In genomic region chr1:72932025-72932424, GRCh38 we compare ENCODE assay signal across 13 cellular contexts.
DNase-seq lines count a peak whose midpoint lies in the region; ATAC-seq and TF ChIP-seq lines count a peak whose summit lies in the region.
"Had no signal": no experiment of that assay in that cellular context is flagged by ENCODE, and none has a peak within 500 bp of the region (broad histone marks: within the 10 kb centered on the region; RNA-seq: fewer than 3 reads in every experiment).

No MANE protein-coding gene starts in this region.

- peak overlapping the region in 3 of 11 experiments; percentile 2 to 20 (median 19); a peak in 4 of 22 replicates for H3K27ac ChIP-seq in BLaER1 treated with 17β-estradiol and CSF1 and Interleukin-3, amounts not matched to agents 10 nM and 100 nM
- H3K27ac ChIP-seq in PC-9 (no peak overlapping the region), neuronal stem cell (replicated peaks; ENCODE audit: low read length) (no peak overlapping the region)
- H3K27ac ChIP-seq: C4-2B, GM23248 had no signal

- DNase-seq in KBM-7: peak; percentile 7
- DNase-seq in PC-9: no peak
- DNase-seq in neuronal stem cell (ENCODE audit: low spot score): no peak
- DNase-seq in stimulated activated CD4-positive, alpha-beta T cell treated with anti-CD3 and anti-CD28 coated beads, Interleukin-1b, Interleukin-23, amount 100 ng/mL, for 48 hours: no peak
- DNase-seq: ACHN; BE2C; Caco-2; CD4-positive, alpha-beta T cell; GM23248 had no signal

- no peak for TF ChIP-seq CTCF in PC-9 (conservative IDR thresholded peaks at IDR 0.05)

- peak overlapping the region in 6 of 11 experiments; percentile 4 to 43 (median 26); a peak in 5 of 22 replicates for H3K4me2 ChIP-seq in BLaER1 treated with 17β-estradiol and CSF1 and Interleukin-3, amounts not matched to agents 10 nM and 100 nM
- no peak overlapping the region for H3K4me2 ChIP-seq in PC-9
- H3K4me2 ChIP-seq in neuronal stem cell (ENCODE audit: insufficient read depth, low read length, poor library complexity, severe bottlenecking): no peak overlapping the region

- no peaks in the 10 kb centered on the region for H3K36me3 ChIP-seq in BLaER1 treated with 17β-estradiol and CSF1 and Interleukin-3, amounts not matched to agents 10 nM and 100 nM
- H3K36me3 ChIP-seq in PC-9 (ENCODE audit: low read depth): no peaks in the 10 kb centered on the region
- H3K36me3 ChIP-seq in neuronal stem cell (replicated peaks in 1 of 2; ENCODE audit: control insufficient read depth in 2 of 2, insufficient read depth in 2 of 2, low read length in 2 of 2): no peaks in the 10 kb centered on the region
- H3K36me3 ChIP-seq: BE2C, HAP-1 had no signal

- H3K4ac ChIP-seq in neuronal stem cell (ENCODE audit: low read length): no peak overlapping the region

- no peak overlapping the region for H3K4me3 ChIP-seq in BLaER1 treated with 17β-estradiol and CSF1 and Interleukin-3, amounts not matched to agents 10 nM and 100 nM
- no peak overlapping the region for H3K4me3 ChIP-seq in PC-9
- H3K4me3 ChIP-seq in neuronal stem cell (ENCODE audit: low read length in 2 of 2): no peak overlapping the region
- H3K4me3 ChIP-seq: GM23248, HAP-1 had no signal

- no peak overlapping the region for H2BK15ac ChIP-seq in neuronal stem cell (ENCODE audit: low read length)

- no peaks in the 10 kb centered on the region for H3K79me1 ChIP-seq in neuronal stem cell (ENCODE audit: low read depth, low read length)

- no peak overlapping the region for H2BK120ac ChIP-seq in neuronal stem cell (ENCODE audit: low read depth, low read length)

- no peak overlapping the region for H3K23ac ChIP-seq in neuronal stem cell (ENCODE audit: low read depth, low read length, poor library complexity)

- H3F3A ChIP-seq in PC-9 (ENCODE audit: insufficient read depth, low read depth): no peaks in the 10 kb centered on the region

- H4K8ac ChIP-seq in neuronal stem cell (ENCODE audit: low read depth, low read length): no peak overlapping the region

- H4K20me1 ChIP-seq in BLaER1 treated with 17β-estradiol and CSF1 and Interleukin-3, amounts not matched to agents 10 nM and 100 nM: no peaks in the 10 kb centered on the region
- no peaks in the 10 kb centered on the region for H4K20me1 ChIP-seq in PC-9 (ENCODE audit: insufficient read depth)

- no peak overlapping the region for H3K9ac ChIP-seq in BLaER1 treated with 17β-estradiol and CSF1 and Interleukin-3, amounts not matched to agents 10 nM and 100 nM
- H3K9ac ChIP-seq in neuronal stem cell (ENCODE audit: low read depth, low read length, poor library complexity): no peak overlapping the region
- H3K9ac ChIP-seq: GM23248 had no signal

- WGBS in neuronal stem cell (ENCODE audit: extremely low coverage in 2 of 2, insufficient read length in 2 of 2, insufficient replicate concordance in 1 of 2), 2 donors: no CpG with 5 or more reads among the region's 2 CpGs

- H2AK5ac ChIP-seq in neuronal stem cell (ENCODE audit: low read depth, low read length): no peak overlapping the region

- H3K9me3 ChIP-seq in BLaER1 treated with 17β-estradiol and CSF1 and Interleukin-3, amounts not matched to agents 10 nM and 100 nM (replicated peaks in 1 of 11): no peaks in the 10 kb centered on the region
- H3K9me3 ChIP-seq in PC-9 (ENCODE audit: insufficient read depth, low read depth) (no peaks in the 10 kb centered on the region), neuronal stem cell (replicated peaks in 1 of 2; ENCODE audit: control insufficient read depth in 2 of 2, insufficient read depth in 1 of 2, low read depth in 1 of 2, low read length in 2 of 2) (no peaks in the 10 kb centered on the region)
- H3K9me3 ChIP-seq: BE2C, Caco-2, HAP-1 had no signal

- H3K4me1 ChIP-seq in BLaER1 treated with 17β-estradiol and CSF1 and Interleukin-3, amounts not matched to agents 10 nM and 100 nM: peaks cover 0 to 17% (median 7%) of the 10 kb centered on the region in 10 experiments; a peak in 11 of 20 replicates
- H3K4me1 ChIP-seq in PC-9 (replicated peaks; ENCODE audit: insufficient read depth) (no peaks in the 10 kb centered on the region), neuronal stem cell (ENCODE audit: control insufficient read depth in 2 of 2, insufficient read depth in 1 of 2, low read depth in 1 of 2, low read length in 2 of 2) (no peaks in the 10 kb centered on the region)
- H3K4me1 ChIP-seq: BE2C, Caco-2, HAP-1 had no signal

- H2AFZ ChIP-seq in PC-9: 0 out of 2 replicates have a peak overlapping the region, but pooled peaks have one; percentile 24
- H2AFZ ChIP-seq in neuronal stem cell (ENCODE audit: low read length): peak overlapping the region; percentile 35
- H2AFZ ChIP-seq: GM23248 had no signal

- in situ Hi-C loops in KBM-7 (cut with MboI; ENCODE audit: low pct_unique_long_range_greater_than_20kb, low sequenced_read_pairs): no loop called here

- no peaks in the 10 kb centered on the region for H3K9me2 ChIP-seq in PC-9 (ENCODE audit: insufficient read depth)

- no peak overlapping the region for H4K91ac ChIP-seq in neuronal stem cell (ENCODE audit: low read depth, low read length, poor library complexity)

- BruUV-seq in PC-9 (replicated peaks; lab: Mats Ljungman, UMichigan): no TSS peak

- no peak overlapping the region for H2BK5ac ChIP-seq in neuronal stem cell (ENCODE audit: low read length)

- no peaks in the 10 kb centered on the region for H3K79me2 ChIP-seq in PC-9 (ENCODE audit: low read depth)

- no peak overlapping the region for H3K14ac ChIP-seq in neuronal stem cell (ENCODE audit: low read length)

- no peaks in the 10 kb centered on the region for H3K27me3 ChIP-seq in BLaER1 treated with 17β-estradiol and CSF1 and Interleukin-3, amounts not matched to agents 10 nM and 100 nM
- H3K27me3 ChIP-seq in PC-9 (ENCODE audit: insufficient read depth, low read depth) (no peaks in the 10 kb centered on the region), neuronal stem cell (ENCODE audit: control insufficient read depth in 3 of 3, insufficient read depth in 3 of 3, low read depth in 1 of 3, low read length in 3 of 3) (no peaks in the 10 kb centered on the region)
- H3K27me3 ChIP-seq: BE2C had no signal

- intact Hi-C loops in PC-9 (cut with micrococcal nuclease; ENCODE audit: unreplicated experiment): no loop called here

- no peak overlapping the region for H2BK12ac ChIP-seq in neuronal stem cell (ENCODE audit: low read length)

- no peak overlapping the region for H3K18ac ChIP-seq in neuronal stem cell (ENCODE audit: low read length)

- ATAC-seq in HG02884 (IDR thresholded peaks at IDR 0.05; ENCODE audit: unreplicated experiment): no peak

- POLR2A ChIA-PET in PC-9 (lab: Charles Lee; ENCODE audit: unreplicated experiment): no interaction called here

- CTCF ChIA-PET in PC-9 (lab: Charles Lee): no interaction called here

Comparison
In these comparisons a context has a peak if more than half of its experiments do, and no peak if none do; other contexts are left out.
1. H3K4me2 ChIP-seq: peak in BLaER1 treated with 17β-estradiol and CSF1 and Interleukin-3, amounts not matched to agents 10 nM and 100 nM (6 of 11); none in PC-9 (single experiment) and neuronal stem cell (single experiment).